ENCODE assay signal across 8 cellular contexts in the genomic region with DNA sequence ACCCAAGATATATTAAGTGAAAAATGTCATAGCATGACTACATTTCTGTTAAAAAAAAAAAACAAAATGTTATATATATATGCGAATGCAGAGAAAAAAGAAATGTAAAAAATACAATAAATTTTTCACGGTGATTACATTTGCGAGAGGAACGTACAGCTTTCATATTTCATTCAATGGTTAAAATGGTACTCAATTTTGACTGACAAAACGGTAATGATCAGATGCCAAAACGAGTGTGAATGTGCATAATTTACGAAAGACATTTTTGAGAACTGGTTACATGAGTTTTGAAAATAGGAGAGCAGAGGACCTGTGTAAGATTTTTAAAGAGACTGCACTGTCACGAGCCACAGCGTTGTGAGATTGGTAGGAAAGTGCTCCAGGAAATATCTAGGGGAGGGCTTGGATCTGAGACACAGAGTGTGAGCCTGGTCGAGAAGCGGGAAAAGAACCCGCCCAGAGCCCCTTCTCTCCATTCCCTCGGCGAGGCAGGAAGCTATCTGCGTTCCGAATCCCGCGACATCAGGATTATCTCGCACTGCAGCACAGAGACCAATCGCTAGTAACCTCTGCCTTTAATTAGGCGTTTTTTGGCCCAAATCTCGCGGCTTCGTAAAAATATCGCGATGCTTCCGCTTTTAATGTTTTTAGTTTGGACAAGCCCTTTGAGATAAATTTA. TPM values are rescaled to one million over a fixed set of nuclear protein-coding genes. Genes with fewer than 3 reads are reported as not detected.
DNase-seq lines count a peak whose midpoint lies in the region; ATAC-seq, FAIRE-seq and TF ChIP-seq lines count a peak whose summit lies in the region.

No MANE protein-coding gene starts in this region.

- H3K27ac ChIP-seq in coronary artery = peak overlapping the region; percentile 95 to 99

- POLR2A ChIA-PET in BJ (lab: Charles Lee) = no interaction called here

- DNase-seq in BJ (ENCODE audit: low read depth) = peak; percentile 88
- peak; percentile 72 for DNase-seq in GM19239 (ENCODE audit: insufficient read length, low spot score)
- DNase-seq in NCI-H524 treated with DMSO at 0.1 percent for 48 hours (lab: John Stamatoyannopoulos, UW) = peak; percentile 75
- DNase-seq in activated CD4-positive, alpha-beta T cell treated with anti-CD3 and anti-CD28 coated beads for 48 hours = peak; percentile 93
- peak; percentile 95 for DNase-seq in coronary artery (ENCODE audit: low spot score)
- DNase-seq in left colon = peak; percentile 92 to 94
- peak; percentile 72 to 88 for DNase-seq in stimulated activated CD4-positive, alpha-beta T cell treated with anti-CD3 and anti-CD28 coated beads, Interleukin-1b, Interleukin-23, amount 100 ng/mL, for 4 hours (ENCODE audit: low read depth in 2 of 2)

- H3K4me3 ChIP-seq in BJ (ENCODE audit: low read depth, low read length) (peak overlapping the region; percentile 64), coronary artery (peak overlapping the region; percentile 79)

- CTCF ChIA-PET in BJ (lab: Yijun Ruan, JAX) = interaction anchor here (1.3 kb wide), 1 partner anchor 110 kb away, joined by 3 read pairs; a partner anchor contains a TSS

- no peaks in the 10 kb centered on the region for H3K27me3 ChIP-seq in BJ (ENCODE audit: control insufficient read depth, insufficient read depth, low read length)

- no peaks in the 10 kb centered on the region for H3K36me3 ChIP-seq in BJ (ENCODE audit: control insufficient read depth, insufficient read depth, low read length)

- TF ChIP-seq CTCF in BJ (IDR thresholded peaks at IDR 0.05; ENCODE audit: insufficient read depth, low read depth, low read length) (no peak), coronary artery (IDR thresholded peaks at IDR 0.05) (no peak)

- intact Hi-C loops in left colon (cut with DNase I, micrococcal nuclease) = no loop called here

- ATAC-seq in HG03457 (IDR thresholded peaks at IDR 0.05; ENCODE audit: unreplicated experiment) (peak; percentile 53), left colon (peak; percentile 84)

- peak; percentile 97 for FAIRE-seq in GM19239 (lab: Jason Lieb, UNC)

RNA-seq across cellular contexts. Expression of a gene that starts 28.5 kb away (rescaled TPM):
- polyA plus RNA-seq in BJ (2011; rRNA removed) = 47.3 TPM in 2 replicates
- polyA minus RNA-seq in BJ (2011; rRNA and poly(A)+ RNA removed) = 34.9 and 48.7 TPM in 2 replicates
- total RNA-seq in left colon = 10 to 100 TPM; 30.2 to 39.4 TPM

Comparison
In these comparisons a context has a peak if more than half of its experiments do, and no peak if none do; other contexts are left out.
1. Peak in every context shown above with its lines: DNase-seq, ATAC-seq, H3K4me3 ChIP-seq and H3K27ac ChIP-seq.